ENCODE assay signal across 9 cellular contexts in genomic region chr11:130172001-130172400, GRCh38. TPM values are rescaled to one million over a fixed set of nuclear protein-coding genes. Genes with fewer than 3 reads are reported as not detected.
DNase-seq lines count a peak whose midpoint lies in the region; ATAC-seq, FAIRE-seq and TF ChIP-seq lines count a peak whose summit lies in the region.
"Not testable (repeated sequence)": the region's sequence is repeated elsewhere in the genome, so short reads cannot be mapped to it uniquely, and the experiment has no call there.
"Had no signal": no experiment of that assay in that cellular context is flagged by ENCODE, and none has a peak within 500 bp of the region (broad histone marks: within the 10 kb centered on the region; RNA-seq: fewer than 3 reads in every experiment).

No MANE protein-coding gene starts in this region.

- not testable (repeated sequence) for H3K9me2 ChIP-seq in DOHH2 (replicated peaks; ENCODE audit: control insufficient read depth, low read length)

- DNase-seq in NCI-H82 (lab: John Stamatoyannopoulos, UW): peak; percentile 10
- DNase-seq in Peyer's patch; K562 (ENCODE audit: extremely low read depth in 1 of 4, low spot score in 3 of 4); transverse colon: not testable (repeated sequence)

- in situ Hi-C loops in K562 (cut with MboI); transverse colon (cut with MboI; ENCODE audit: low pct_ligation_motif_present in 1 of 4, low pct_unique_long_range_greater_than_20kb in 1 of 4, low sequenced_read_pairs in 3 of 4): not testable (repeated sequence)

- not testable (repeated sequence) for TF ChIP-seq RAD21 in K562 (CRISPR knock-in tag; conservative IDR thresholded peaks at IDR 0.05 in 1 of 2, IDR thresholded peaks at IDR 0.05 in 1 of 2)

- WGBS in K562 (ENCODE audit: insufficient coverage, low coverage, missing lambda C conversion rate): 7% methylated on average over 3 of the region's 3 CpGs
- WGBS in transverse colon (ENCODE audit: low coverage in 1 of 2), 2 donors: 64 to 86% methylated on average over 3 of the region's 3 CpGs

- not testable (repeated sequence) for H3K9me1 ChIP-seq in K562 (ENCODE audit: control insufficient read depth, insufficient read depth, low read length)

- not testable (repeated sequence) for TF ChIP-seq CTCF in DOHH2 (IDR thresholded peaks at IDR 0.05; ENCODE audit: low read depth, low read length, poor library complexity, severe bottlenecking); Peyer's patch (IDR thresholded peaks at IDR 0.05); K562 (IDR thresholded peaks at IDR 0.05 in 2 of 3, conservative IDR thresholded peaks at IDR 0.05 in 1 of 3; ENCODE audit: insufficient read depth in 2 of 3, low read depth in 1 of 3, low read length in 3 of 3); transverse colon (IDR thresholded peaks at IDR 0.05)

- not testable (repeated sequence) for H3K27ac ChIP-seq in BLaER1; K562 (ENCODE audit: extremely low read depth, low read depth, low read length)
- peak overlapping the region; percentile 94 for H3K27ac ChIP-seq in DOHH2 (ENCODE audit: low read depth, low read length)
- H3K27ac ChIP-seq in Peyer's patch: peak overlapping the region in 3 of 4 donors; percentile 39 to 61 (median 60)
- H3K27ac ChIP-seq in mucosa of rectum (ENCODE audit: low read depth in 2 of 2, low read length in 2 of 2): peak overlapping the region; percentile 77 to 81
- H3K27ac ChIP-seq in transverse colon: peak overlapping the region; percentile 73 to 96 (median 93)

- H3K36me3 ChIP-seq in BLaER1; Peyer's patch; K562 (ENCODE audit: control insufficient read depth, insufficient read depth, low read length); mucosa of rectum (ENCODE audit: control insufficient read depth in 2 of 2, insufficient read depth in 2 of 2, low read length in 2 of 2); transverse colon: not testable (repeated sequence)
- H3K36me3 ChIP-seq in DOHH2 (ENCODE audit: control insufficient read depth, low read length): peaks cover 35% of the 10 kb centered on the region

- H3F3A ChIP-seq in DOHH2 (ENCODE audit: control insufficient read depth, insufficient read depth): peaks cover 28% of the 10 kb centered on the region

- TF ChIP-seq EP300 in K562 (IDR thresholded peaks at IDR 0.05; ENCODE audit: low read length); transverse colon (IDR thresholded peaks at IDR 0.05; ENCODE audit: low read depth): not testable (repeated sequence)

- peaks cover 15% of the 10 kb centered on the region; the same call in 1 of the 2 replicates for H3K9me3 ChIP-seq in BLaER1
- not testable (repeated sequence) for H3K9me3 ChIP-seq in DOHH2 (ENCODE audit: control insufficient read depth, insufficient read depth, low read length); Peyer's patch; K562 (replicated peaks; ENCODE audit: control insufficient read depth, insufficient read depth, low read depth, low read length); mucosa of rectum (ENCODE audit: control insufficient read depth in 2 of 2, low read length in 2 of 2); transverse colon

- H3K79me2 ChIP-seq in DOHH2 (ENCODE audit: control insufficient read depth, low read length): peaks cover 100% of the 10 kb centered on the region
- not testable (repeated sequence) for H3K79me2 ChIP-seq in K562 (ENCODE audit: control insufficient read depth, insufficient read depth, low read length)

- TF ChIP-seq POLR2A in Peyer's patch (IDR thresholded peaks at IDR 0.05); K562 (conservative IDR thresholded peaks at IDR 0.05); transverse colon (IDR thresholded peaks at IDR 0.05): not testable (repeated sequence)

- CTCF ChIA-PET in K562 (lab: Yijun Ruan, JAX; ENCODE audit: low intra/inter-chr PET ratio): not testable (repeated sequence)

- FAIRE-seq in K562 (lab: Jason Lieb, UNC): not testable (repeated sequence)

- ATAC-seq in K562: not testable (repeated sequence)

- intact Hi-C loops in K562 (cut with micrococcal nuclease); transverse colon (cut with DNase I; ENCODE audit: low total_unique reads): not testable (repeated sequence)

- not testable (repeated sequence) for H3K9ac ChIP-seq in BLaER1; K562 (ENCODE audit: insufficient read depth in 1 of 2, low read depth in 2 of 2, low read length in 2 of 2)
- H3K9ac ChIP-seq in mucosa of rectum (ENCODE audit: low read depth in 1 of 2, low read length in 2 of 2): peak overlapping the region in 1 of 2 donors; percentile 38

- H3K27me3 ChIP-seq in BLaER1; DOHH2 (ENCODE audit: control insufficient read depth, low read length); Peyer's patch; mucosa of rectum (ENCODE audit: control insufficient read depth in 2 of 2, insufficient read depth in 2 of 2, low read length in 2 of 2); transverse colon: not testable (repeated sequence)
- peaks cover 46 to 70% of the 10 kb centered on the region in 2 experiments for H3K27me3 ChIP-seq in K562 (ENCODE audit: control insufficient read depth in 2 of 2, insufficient read depth in 2 of 2, low read length in 2 of 2)

- not testable (repeated sequence) for H2AFZ ChIP-seq in K562 (ENCODE audit: low read depth, low read length)

- POLR2A ChIA-PET in K562 (lab: Yijun Ruan, JAX): interaction anchor here (0.6 to 0.7 kb wide), 2 partner anchors 17 to 193 kb away, joined by 3 read pairs; no protein-coding TSS in a partner anchor

- not testable (repeated sequence) for H4K20me1 ChIP-seq in BLaER1; K562 (replicated peaks; ENCODE audit: control insufficient read depth, insufficient read depth, low read length)
- peaks cover 12% of the 10 kb centered on the region; the same call in 1 of the 2 replicates for H4K20me1 ChIP-seq in DOHH2 (ENCODE audit: control insufficient read depth, insufficient read depth, low read depth, low read length)

- not testable (repeated sequence) for BruUV-seq in K562 (replicated peaks; lab: Mats Ljungman, UMichigan)

- H3K4me2 ChIP-seq in BLaER1 (peak overlapping the region; percentile 25), DOHH2 (ENCODE audit: low read length) (peak overlapping the region; percentile 74)
- H3K4me2 ChIP-seq in K562 (ENCODE audit: insufficient read depth, low read length): not testable (repeated sequence)

- H3K4me1 ChIP-seq in BLaER1: peaks cover 26% of the 10 kb centered on the region
- peaks cover 97% of the 10 kb centered on the region for H3K4me1 ChIP-seq in DOHH2 (ENCODE audit: control insufficient read depth, low read length)
- H3K4me1 ChIP-seq in Peyer's patch: peaks cover 0 to 70% (median 0%) of the 10 kb centered on the region in 4 donors
- H3K4me1 ChIP-seq in K562 (replicated peaks in 1 of 2; ENCODE audit: control insufficient read depth in 2 of 2, insufficient read depth in 2 of 2, low read length in 2 of 2): not testable (repeated sequence)
- H3K4me1 ChIP-seq in mucosa of rectum (ENCODE audit: control insufficient read depth in 2 of 2, insufficient read depth in 2 of 2, low read length in 2 of 2): peaks cover 41 to 62% of the 10 kb centered on the region in 2 donors
- H3K4me1 ChIP-seq in transverse colon: peaks cover 21 to 72% (median 61%) of the 10 kb centered on the region in 4 donors

- H3K4me3 ChIP-seq in BLaER1, Peyer's patch, K562, transverse colon: not testable (repeated sequence)
- H3K4me3 ChIP-seq in DOHH2 (ENCODE audit: low read length): peak overlapping the region; percentile 67
- peak overlapping the region in 1 of 2 donors; percentile 31 for H3K4me3 ChIP-seq in mucosa of rectum (ENCODE audit: low read length in 2 of 2)

TF ChIP-seq in K562, 482 proteins besides CTCF, POLR2A, EP300 and RAD21:
- 0 out of 2 replicates have a peak, but pooled peaks have one; percentile 15 for TF ChIP-seq PKNOX1 (IDR thresholded peaks at IDR 0.05)

RNA-seq across cellular contexts. Expression of gene ST14, which starts 12.4 kb away (rescaled TPM):
- total RNA-seq in Peyer's patch (100 to 1,000 TPM; 104 to 469 (median 424) TPM), K562 (2014; rRNA removed) (not detected in 2 replicates), K562 (2014; rRNA removed; fragmentation: Illumina TruSeq; extraction: Trizol) (not detected in 2 replicates), K562 (2015; rRNA removed; fragmentation: Illumina TruSeq; extraction: Trizol) (not detected in 2 replicates), K562 (2021) (0.20 and 0.36 TPM in 2 replicates), transverse colon (100 to 1,000 TPM; 335 to 641 (median 446) TPM)
- 0.23 TPM in 1 of 2 replicates, not detected in the other for total RNA-seq in K562 (2011; cell fraction: chromatin; rRNA removed; ENCODE audit: low replicate concordance)
- total RNA-seq in K562 (2011; cell fraction: nucleolus; rRNA removed): not detected in 2 replicates
- total RNA-seq in K562 (2011; cell fraction: nucleoplasm; rRNA removed): 0.15 TPM in 1 of 2 replicates, not detected in the other
- polyA plus RNA-seq in K562 (2011; rRNA removed) (0.01 and 0.08 TPM in 2 replicates), K562 (2014; fragmentation: Illumina TruSeq; extraction: Trizol) (not detected in 2 replicates), K562 (2014; fragmentation: Nextera tagmentation; extraction: Ambion mirVana) (not detected), K562 (2014; rRNA removed) (not detected in 2 replicates)
- 0.01 and 0.13 TPM in 2 replicates for polyA plus RNA-seq in K562 (2011; cell fraction: cytosol; rRNA removed)
- polyA plus RNA-seq in K562 (2011; cell fraction: nucleus; rRNA removed): 0.14 TPM in 1 of 2 replicates, not detected in the other
- polyA plus RNA-seq in K562 (2012): 0.04 and 0.15 TPM in 2 replicates
- polyA minus RNA-seq in K562 (2011; rRNA and poly(A)+ RNA removed): not detected in 2 replicates
- not detected in 2 replicates for polyA minus RNA-seq in K562 (2011; cell fraction: cytosol; rRNA and poly(A)+ RNA removed)
- 0.27 TPM in 1 of 2 replicates, not detected in the other for polyA minus RNA-seq in K562 (2011; cell fraction: nucleus; rRNA and poly(A)+ RNA removed)
- total RNA-seq: HFFc6 had no signal
- polyA plus RNA-seq: BJ had no signal

Comparison
In these comparisons a context has a peak if more than half of its experiments do, and no peak if none do; other contexts are left out.
1. RNA of gene ST14, which starts 12.4 kb away (total RNA-seq): 335 to 641 TPM in transverse colon and 104 to 469 TPM in Peyer's patch; 0.15 to 0.36 TPM in K562; every median in the first group is over 10 times any median in the second.